Comparison of ENCODE assay signal across 8 cellular contexts in genomic region chr1:185156854-185157598, GRCh38. TPM values are rescaled to one million over a fixed set of nuclear protein-coding genes. Genes with fewer than 3 reads are reported as not detected.
DNase-seq lines count a peak whose midpoint lies in the region; ATAC-seq and TF ChIP-seq lines count a peak whose summit lies in the region.

SWT1 (plus strand) TSS chr1:185157167; CDS start chr1:185160842, 3,675 bp downstream.
TRMT1L (minus strand) TSS chr1:185156953; CDS start chr1:185156712, 241 bp downstream.

- ATAC-seq in GM19043 (IDR thresholded peaks at IDR 0.05; ENCODE audit: low read depth, unreplicated experiment) (peak; percentile 89), HG03378 (IDR thresholded peaks at IDR 0.05; ENCODE audit: unreplicated experiment) (peak; percentile 94)

- DNase-seq in AG10803 (ENCODE audit: low read depth), result peak; percentile 99
- peak; percentile 100 for DNase-seq in NCI-H460 (ENCODE audit: extremely low read depth, low read depth)
- DNase-seq in activated CD4-positive, alpha-beta T cell treated with anti-CD3 and anti-CD28 coated beads for 24 hours (ENCODE audit: low read depth in 2 of 2), result peak; percentile 96 to 98
- peak; percentile 100 for DNase-seq in choroid plexus epithelial cell (ENCODE audit: low read depth)
- DNase-seq in kidney epithelial cell (ENCODE audit: low read depth), result peak; percentile 97
- peak; percentile 96 to 98 for DNase-seq in stimulated activated CD4-positive, alpha-beta T cell treated with anti-CD3 and anti-CD28 coated beads, Interleukin-15, amount 100 ng/mL, for 48 hours (ENCODE audit: low read depth in 2 of 2)

- no peaks in the 10 kb centered on the region for H3K36me3 ChIP-seq in kidney epithelial cell (ENCODE audit: control insufficient read depth, insufficient read depth, low read length)

- no peaks in the 10 kb centered on the region for H3K27me3 ChIP-seq in kidney epithelial cell (ENCODE audit: control insufficient read depth, insufficient read depth, low read length)

- TF ChIP-seq CTCF in AG10803 (conservative IDR thresholded peaks at IDR 0.05; ENCODE audit: low read length), result no peak
- TF ChIP-seq CTCF in choroid plexus epithelial cell (conservative IDR thresholded peaks at IDR 0.05; ENCODE audit: low read depth, low read length), result no peak
- TF ChIP-seq CTCF in kidney epithelial cell (IDR thresholded peaks at IDR 0.05; ENCODE audit: insufficient read depth, low read length, poor library complexity, severe bottlenecking), result no peak

- peak within 1 kb of the TSS; percentile 78 for H3K4me3 ChIP-seq in AG10803 (ENCODE audit: low read length)
- H3K4me3 ChIP-seq in choroid plexus epithelial cell (ENCODE audit: low read depth, low read length), result peak within 1 kb of the TSS; percentile 90
- peak within 1 kb of the TSS; percentile 91 for H3K4me3 ChIP-seq in kidney epithelial cell (ENCODE audit: low read depth, low read length)

RNA-seq across cellular contexts. Expression of gene SWT1, which starts in this region (rescaled TPM):
- total RNA-seq in NCI-H460 (2014; rRNA removed; shearing (Covaris generic)), result 3.4 and 4.9 TPM in 2 replicates
- 0.85 and 1.0 TPM in 2 replicates for polyA plus RNA-seq in NCI-H460 (2014; cell fraction: nucleus; rRNA removed)
- total RNA-seq in kidney epithelial cell, result 5.8 and 6.2 TPM in 2 replicates

RNA-seq across cellular contexts. Expression of gene TRMT1L, which starts in this region (rescaled TPM):
- total RNA-seq in NCI-H460 (2014; rRNA removed; shearing (Covaris generic)), result 33.3 and 33.6 TPM in 2 replicates
- polyA plus RNA-seq in NCI-H460 (2014; cell fraction: nucleus; rRNA removed), result 18.8 and 22.0 TPM in 2 replicates
- total RNA-seq in kidney epithelial cell, result 16.8 and 20.3 TPM in 2 replicates

Comparison
In these comparisons a context has a peak if more than half of its experiments do, and no peak if none do; other contexts are left out.
1. Peak in every context shown above with its lines: DNase-seq, ATAC-seq and H3K4me3 ChIP-seq.